ENCODE assay signal across 16 cellular contexts in genomic region chr4:97105716-97106115, GRCh38.
"Had no signal": no experiment of that assay in that cellular context is flagged by ENCODE, and none has a peak within 500 bp of the region (broad histone marks: within the 10 kb centered on the region; RNA-seq: fewer than 3 reads in every experiment).

No MANE protein-coding gene starts in this region.

- FAIRE-seq: pancreas had no signal

- DNase-seq: cortex of kidney; effector CD8-positive, alpha-beta T cell; glutamatergic neuron; islet precursor cell; left ventricle myocardium inferior; lower lobe of right lung; midbrain; occipital lobe; pancreas; retina; right lobe of liver; stimulated activated CD4-positive, alpha-beta T cell treated with anti-CD3 and anti-CD28 coated beads, Interleukin-4, amount 100 ng/mL, for 1 hour; stimulated activated CD8-positive, alpha-beta memory T cell treated with anti-CD3 and anti-CD28 coated beads, Interleukin-4, amount 100 ng/mL, for 48 hours; stimulated activated naive CD8-positive, alpha-beta T cell treated with anti-CD3 and anti-CD28 coated beads, Interleukin-15, Interleukin-2, amounts not matched to agents 100 U/mL and 50 U/mL, for 24 hours; thyroid gland; uterus had no signal
